ENCODE assay signal across 7 cellular contexts in genomic region chr11:75352417-75353206, GRCh38. TPM values are rescaled to one million over a fixed set of nuclear protein-coding genes. Genes with fewer than 3 reads are reported as not detected.
DNase-seq lines count a peak whose midpoint lies in the region; ATAC-seq and TF ChIP-seq lines count a peak whose summit lies in the region.

No MANE protein-coding gene starts in this region.

- H3K27ac Mint-ChIP-seq in GM23338 (no peak overlapping the region), nephron (peak overlapping the region; percentile 85 to 96 (median 90))

- DNase-seq in GM23338 (ENCODE audit: low spot score) (no peak), NT2/D1 (ENCODE audit: low read depth, low spot score) (no peak), dermis blood vessel endothelial cell (peak; percentile 44), pons (ENCODE audit: low spot score) (no peak), cortex of kidney (lab: John Stamatoyannopoulos, UW) (no peak)

- H3K4me1 ChIP-seq in GM23338 (ENCODE audit: insufficient read depth) = peaks cover 32% of the 10 kb centered on the region
- peaks cover 16% of the 10 kb centered on the region for H3K4me1 ChIP-seq in NT2/D1 (ENCODE audit: insufficient read depth, insufficient read length)

- peaks cover 23% of the 10 kb centered on the region for H3K27me3 Mint-ChIP-seq in GM23338 (ENCODE audit: insufficient read depth, low read depth, poor library complexity)
- H3K27me3 Mint-ChIP-seq in nephron (ENCODE audit: low read depth) = peaks cover 14% of the 10 kb centered on the region

- no peaks in the 10 kb centered on the region for H3F3A ChIP-seq in GM23338 (replicated peaks; ENCODE audit: low read depth)

- TF ChIP-seq CTCF in GM23338 (conservative IDR thresholded peaks at IDR 0.05; ENCODE audit: low read depth in 2 of 2) (peak in 1 of 2 experiments; percentile 23; a peak in 1 of 4 replicates), nephron (IDR thresholded peaks at IDR 0.05; ENCODE audit: unreplicated experiment in 3 of 3) (no peak)

- H3K4me3 Mint-ChIP-seq in GM23338 (peak overlapping the region; percentile 83), nephron (peak overlapping the region; percentile 86 to 93 (median 91))

- peaks cover 24% of the 10 kb centered on the region for H3K36me3 Mint-ChIP-seq in GM23338 (ENCODE audit: low read depth)
- H3K36me3 Mint-ChIP-seq in nephron (ENCODE audit: low read depth) = no peaks in the 10 kb centered on the region

- no peaks in the 10 kb centered on the region for H3K79me2 ChIP-seq in GM23338 (replicated peaks; ENCODE audit: insufficient read depth)

- no peaks in the 10 kb centered on the region; the same call in 2 of the 3 replicates for H3K9me3 Mint-ChIP-seq in GM23338
- H3K9me3 Mint-ChIP-seq in nephron = no peaks in the 10 kb centered on the region

- peak overlapping the region; percentile 86 for H3K4me2 ChIP-seq in GM23338

- H3K9me2 ChIP-seq in GM23338 (ENCODE audit: insufficient read depth) = no peaks in the 10 kb centered on the region

- no peak overlapping the region for H3K27ac ChIP-seq in GM23338 (ENCODE audit: low read depth)

- ATAC-seq in GM23338 (no peak), GM21825 (IDR thresholded peaks at IDR 0.05; ENCODE audit: unreplicated experiment) (no peak)

- H3K27me3 ChIP-seq in GM23338 (ENCODE audit: insufficient read depth) (peaks cover 14% of the 10 kb centered on the region), NT2/D1 (ENCODE audit: insufficient read depth, insufficient read length) (no peaks in the 10 kb centered on the region)

- H3K9me3 ChIP-seq in NT2/D1 (ENCODE audit: insufficient read depth, low read length) = no peaks in the 10 kb centered on the region

- H3K9ac ChIP-seq in NT2/D1 (ENCODE audit: insufficient read length, low read depth) = peak overlapping the region; percentile 93

- H3K4me1 Mint-ChIP-seq in GM23338 (peaks cover 52% of the 10 kb centered on the region), nephron (peaks cover 45% of the 10 kb centered on the region)

- H3K4me3 ChIP-seq in GM23338 (peak overlapping the region; percentile 72), NT2/D1 (ENCODE audit: insufficient read length, low read depth) (peak overlapping the region; percentile 78)

- H4K20me1 ChIP-seq in GM23338 (replicated peaks; ENCODE audit: insufficient read depth) = no peaks in the 10 kb centered on the region

- H3K36me3 ChIP-seq in GM23338 (ENCODE audit: insufficient read depth) = no peaks in the 10 kb centered on the region
- peaks cover 17% of the 10 kb centered on the region for H3K36me3 ChIP-seq in NT2/D1 (ENCODE audit: insufficient read depth, insufficient read length, low read length)

- H2AFZ ChIP-seq in GM23338 = 0 out of 2 replicates have a peak overlapping the region, but pooled peaks have one; percentile 52

TF ChIP-seq in GM23338, 12 proteins besides CTCF, POLR2A, EP300 and RAD21:
- TF ChIP-seq REST (IDR thresholded peaks at IDR 0.05; ENCODE audit: unreplicated experiment) (no peak), NANOG (IDR thresholded peaks at IDR 0.05; ENCODE audit: borderline replicate concordance) (no peak), POLR2AphosphoS5 (IDR thresholded peaks at IDR 0.05; ENCODE audit: low read depth) (no peak), EZH2 (IDR thresholded peaks at IDR 0.05; ENCODE audit: low read depth, unreplicated experiment) (no peak), JUNB (IDR thresholded peaks at IDR 0.05; ENCODE audit: unreplicated experiment) (no peak), EZH2phosphoT487 (IDR thresholded peaks at IDR 0.05; ENCODE audit: unreplicated experiment) (no peak)

RNA-seq across cellular contexts. Expression of gene ARRB1, which starts 1.2 kb away (rescaled TPM):
- 11.1 and 17.0 TPM in 2 replicates for total RNA-seq in GM23338 (2014; rRNA removed; shearing (Covaris generic))
- polyA plus RNA-seq in GM23338 (2016; fragmentation: Nextera tagmentation; extraction: Ambion mirVana) = 5.8 and 6.3 TPM in 2 replicates
- total RNA-seq in dermis blood vessel endothelial cell = 223 and 280 TPM in 2 replicates

RNA-seq across cellular contexts. Expression of gene RPS3, which starts 46.7 kb away (rescaled TPM):
- 1,200 and 1,745 TPM in 2 replicates for total RNA-seq in GM23338 (2014; rRNA removed; shearing (Covaris generic))
- polyA plus RNA-seq in GM23338 (2016; fragmentation: Nextera tagmentation; extraction: Ambion mirVana) = 2,793 and 2,848 TPM in 2 replicates
- total RNA-seq in dermis blood vessel endothelial cell = 2,018 and 2,797 TPM in 2 replicates

Comparison
In these comparisons a context has a peak if more than half of its experiments do, and no peak if none do; other contexts are left out.
1. RNA of gene ARRB1, which starts 1.2 kb away (total RNA-seq): 223 to 280 TPM in dermis blood vessel endothelial cell; 11.1 to 17.0 TPM in GM23338; every median in the first group is over 10 times any median in the second.